Comparison of ENCODE assay signal across 1 cellular context in the genomic region with DNA sequence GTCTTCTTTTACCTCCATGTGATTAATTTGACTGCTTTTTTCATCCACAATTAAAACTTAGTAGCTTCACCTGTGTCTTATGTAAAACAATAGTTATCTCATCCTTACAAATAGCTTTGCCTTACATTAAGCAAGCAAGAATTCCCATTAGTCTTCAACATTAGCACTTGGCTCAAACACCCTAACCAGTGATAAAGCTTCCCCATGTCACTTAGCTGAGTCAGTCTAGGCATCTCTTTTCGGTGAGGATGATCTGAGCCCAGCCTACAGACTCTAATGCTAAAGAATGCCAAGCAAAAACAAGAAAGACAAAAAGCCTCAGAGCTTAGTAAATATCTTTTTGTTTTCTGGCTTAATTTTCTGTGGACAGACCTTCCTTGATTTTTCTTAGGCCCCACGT.
TF ChIP-seq lines count a peak whose summit lies in the region.

No MANE protein-coding gene starts in this region.

TF ChIP-seq in SK-N-SH, 30 proteins besides CTCF, POLR2A, EP300 and RAD21 (continued from another document):
- TF ChIP-seq TEAD4 (IDR thresholded peaks at IDR 0.05; ENCODE audit: borderline replicate concordance, insufficient read depth) = peak; percentile 42; the same call in 1 of the 2 replicates
